In genomic region chr4:3406021-3406420, GRCh38 we compare ENCODE assay signal across 21 cellular contexts. TPM values are rescaled to one million over a fixed set of nuclear protein-coding genes. Genes with fewer than 3 reads are reported as not detected.
"Had no signal": no experiment of that assay in that cellular context is flagged by ENCODE, and none has a peak within 500 bp of the region (broad histone marks: within the 10 kb centered on the region; RNA-seq: fewer than 3 reads in every experiment).

No MANE protein-coding gene starts in this region.

- H3K27me3 Mint-ChIP-seq: activated CD8-positive, alpha-beta T cell treated with anti-CD3 and anti-CD28 coated beads for 36 hours; activated T-helper 17 cell treated with anti-CD3 and anti-CD28 coated beads, Interleukin-2, amount 50 U/mL, for 72 hours; progenitor cell of endocrine pancreas had no signal

- ATAC-seq: activated CD8-positive, alpha-beta T cell treated with anti-CD3 and anti-CD28 coated beads for 36 hours; activated T-helper 17 cell treated with anti-CD3 and anti-CD28 coated beads, Interleukin-2, amount 50 U/mL, for 72 hours; stimulated activated naive CD8-positive, alpha-beta T cell treated with anti-CD3 and anti-CD28 coated beads, Interleukin-15, Interleukin-2, amounts not matched to agents 100 U/mL and 50 U/mL, for 24 hours had no signal

- H3K36me3 ChIP-seq: adrenal gland had no signal

- H3K9me3 ChIP-seq: adrenal gland had no signal

- DNase-seq: activated CD8-positive, alpha-beta T cell treated with anti-CD3 and anti-CD28 coated beads for 36 hours; activated naive CD4-positive, alpha-beta T cell treated with anti-CD3 and anti-CD28 coated beads, Interleukin-2, amount 50 U/mL, for 16 hours; activated T-cell treated with anti-CD3 and anti-CD28 coated beads, Interleukin-2, amount 50 U/mL, for 1 hour; foreskin fibroblast; nephron progenitor cell; stimulated activated naive CD8-positive, alpha-beta T cell treated with anti-CD3 and anti-CD28 coated beads, Interleukin-15, Interleukin-2, amounts not matched to agents 100 U/mL and 50 U/mL, for 24 hours; substantia nigra; T-helper 2 cell; trophoblast cell had no signal

- H3K4me3 ChIP-seq: adrenal gland, dorsolateral prefrontal cortex, hepatocyte had no signal

- H2AFZ ChIP-seq: hepatocyte had no signal

- H3K9me3 Mint-ChIP-seq: activated CD8-positive, alpha-beta T cell treated with anti-CD3 and anti-CD28 coated beads for 36 hours; activated T-helper 17 cell treated with anti-CD3 and anti-CD28 coated beads, Interleukin-2, amount 50 U/mL, for 72 hours had no signal

- H3K27me3 ChIP-seq: adrenal gland, dorsolateral prefrontal cortex, hepatocyte had no signal

- H3K4me3 Mint-ChIP-seq: activated CD8-positive, alpha-beta T cell treated with anti-CD3 and anti-CD28 coated beads for 36 hours; activated T-helper 17 cell treated with anti-CD3 and anti-CD28 coated beads, Interleukin-2, amount 50 U/mL, for 72 hours; nephron progenitor cell had no signal

- H3K4me1 Mint-ChIP-seq: activated T-helper 17 cell treated with anti-CD3 and anti-CD28 coated beads, Interleukin-2, amount 50 U/mL, for 72 hours had no signal

- H3K27ac ChIP-seq: adrenal gland, epithelial cell of prostate, hepatocyte, VCaP had no signal

- H3K4me2 ChIP-seq: hepatocyte had no signal

- H3K27ac Mint-ChIP-seq: activated CD8-positive, alpha-beta T cell treated with anti-CD3 and anti-CD28 coated beads for 36 hours; activated T-helper 17 cell treated with anti-CD3 and anti-CD28 coated beads, Interleukin-2, amount 50 U/mL, for 72 hours had no signal

RNA-seq across cellular contexts. Expression of gene HGFAC, which starts 35.7 kb away (rescaled TPM):
- total RNA-seq: activated CD8-positive, alpha-beta T cell treated with anti-CD3 and anti-CD28 coated beads for 36 hours; activated T-helper 17 cell treated with anti-CD3 and anti-CD28 coated beads, Interleukin-2, amount 50 U/mL, for 72 hours; bronchial epithelial cell; omental fat pad; SK-MEL-5 had no signal

RNA-seq across cellular contexts. Expression of gene DOK7, which starts 57.1 kb away (rescaled TPM):
- total RNA-seq: activated CD8-positive, alpha-beta T cell treated with anti-CD3 and anti-CD28 coated beads for 36 hours; activated T-helper 17 cell treated with anti-CD3 and anti-CD28 coated beads, Interleukin-2, amount 50 U/mL, for 72 hours; glomerular endothelial cell; lung microvascular endothelial cell; omental fat pad; progenitor cell of endocrine pancreas; SK-MEL-5 had no signal
